ENCODE assay signal across 9 cellular contexts in the genomic region with DNA sequence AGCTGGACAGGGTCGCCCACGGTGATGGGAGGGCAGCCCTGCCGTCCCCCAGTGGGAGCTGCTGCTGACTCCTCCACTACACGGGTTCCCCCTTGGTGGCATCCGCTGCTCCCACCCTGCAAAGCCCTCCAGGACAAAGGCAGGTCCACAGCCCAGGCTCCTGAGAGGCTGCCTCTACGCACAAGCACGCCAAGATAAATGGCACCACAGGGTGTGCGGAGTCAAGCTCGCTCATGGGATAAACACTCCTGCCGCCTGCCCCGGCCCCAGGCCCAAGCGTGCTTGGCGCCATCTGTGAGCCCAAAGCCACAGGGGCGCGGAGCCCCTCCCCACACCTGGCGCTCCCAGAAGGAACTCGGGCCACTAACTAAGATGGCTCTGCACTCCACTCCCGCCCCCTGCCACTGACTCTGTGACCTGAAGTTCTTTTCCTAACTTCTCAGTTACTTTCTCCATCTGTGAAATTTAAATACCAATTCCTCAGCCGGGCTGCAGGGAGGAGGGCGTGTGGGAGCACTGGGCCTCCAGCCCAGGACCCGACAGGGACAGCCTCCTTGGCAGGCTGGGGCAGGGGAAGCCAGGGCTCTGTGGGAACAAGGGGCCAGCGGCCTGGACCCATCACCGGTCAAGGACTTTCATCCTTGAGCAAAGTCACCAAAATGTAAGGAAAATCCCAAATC. TPM values are rescaled to one million over a fixed set of nuclear protein-coding genes. Genes with fewer than 3 reads are reported as not detected.
DNase-seq lines count a peak whose midpoint lies in the region; ATAC-seq lines count a peak whose summit lies in the region.
"Had no signal": no experiment of that assay in that cellular context is flagged by ENCODE, and none has a peak within 500 bp of the region (broad histone marks: within the 10 kb centered on the region; RNA-seq: fewer than 3 reads in every experiment).

No MANE protein-coding gene starts in this region.

- ATAC-seq in activated naive CD4-positive, alpha-beta T cell treated with anti-CD3 and anti-CD28 coated beads, Interleukin-2, amount 50 U/mL, for 72 hours = no peak
- no peak for ATAC-seq in stimulated activated naive B cell treated with anti-CD40 and anti-IgM and Interleukin-4, amounts not matched to agents 10 μg/mL and 1 μg/mL and 100 μg/mL, for 72 hours (replicated peaks)
- ATAC-seq in HG03045 (IDR thresholded peaks at IDR 0.05; ENCODE audit: unreplicated experiment) (no peak), GM21447 (IDR thresholded peaks at IDR 0.05; ENCODE audit: unreplicated experiment) (no peak)

- no peak overlapping the region for H3K4me3 ChIP-seq in HUES6 (ENCODE audit: low read depth, low read length)
- H3K4me3 ChIP-seq: SK-N-MC had no signal

- peaks cover 30% of the 10 kb centered on the region for H3K4me1 ChIP-seq in HUES6 (ENCODE audit: control insufficient read depth, insufficient read depth, low read length)

- H3K9me3 Mint-ChIP-seq in activated naive CD4-positive, alpha-beta T cell treated with anti-CD3 and anti-CD28 coated beads, Interleukin-2, amount 50 U/mL, for 72 hours = no peaks in the 10 kb centered on the region
- H3K9me3 Mint-ChIP-seq in immature natural killer cell = no peaks in the 10 kb centered on the region
- peaks cover 0 to 2% of the 10 kb centered on the region in 2 donors for H3K9me3 Mint-ChIP-seq in stimulated activated naive B cell treated with anti-CD40 and anti-IgM and Interleukin-4, amounts not matched to agents 10 μg/mL and 1 μg/mL and 100 μg/mL, for 72 hours

- peaks cover 12% of the 10 kb centered on the region for H3K36me3 ChIP-seq in HUES6 (ENCODE audit: control insufficient read depth, insufficient read depth, low read length)

- peaks cover 22 to 35% of the 10 kb centered on the region in 2 donors for H3K36me3 Mint-ChIP-seq in activated naive CD4-positive, alpha-beta T cell treated with anti-CD3 and anti-CD28 coated beads, Interleukin-2, amount 50 U/mL, for 72 hours
- peaks cover 8 to 21% (median 13%) of the 10 kb centered on the region in 3 donors for H3K36me3 Mint-ChIP-seq in immature natural killer cell
- H3K36me3 Mint-ChIP-seq in stimulated activated naive B cell treated with anti-CD40 and anti-IgM and Interleukin-4, amounts not matched to agents 10 μg/mL and 1 μg/mL and 100 μg/mL, for 72 hours = peaks cover 43 to 46% of the 10 kb centered on the region in 2 donors

- DNase-seq in activated naive CD4-positive, alpha-beta T cell treated with anti-CD3 and anti-CD28 coated beads, Interleukin-2, amount 50 U/mL, for 72 hours (ENCODE audit: low spot score in 2 of 2) = no peak
- DNase-seq in immature natural killer cell = no peak
- DNase-seq in stimulated activated naive B cell treated with anti-CD40 and anti-IgM and Interleukin-4, amounts not matched to agents 10 μg/mL and 1 μg/mL and 100 μg/mL, for 72 hours = no peak
- no peak for DNase-seq in iPS-NIHi7 (ENCODE audit: extremely low spot score)
- no peak for DNase-seq in SW480 (ENCODE audit: low spot score)

- no peaks in the 10 kb centered on the region for H3K27me3 ChIP-seq in HUES6 (ENCODE audit: control insufficient read depth, insufficient read depth, low read length)

- H3K27ac Mint-ChIP-seq in activated naive CD4-positive, alpha-beta T cell treated with anti-CD3 and anti-CD28 coated beads, Interleukin-2, amount 50 U/mL, for 72 hours = peak overlapping the region; percentile 96 to 99
- H3K27ac Mint-ChIP-seq in immature natural killer cell = peak overlapping the region; percentile 90 to 99 (median 98)
- H3K27ac Mint-ChIP-seq in stimulated activated naive B cell treated with anti-CD40 and anti-IgM and Interleukin-4, amounts not matched to agents 10 μg/mL and 1 μg/mL and 100 μg/mL, for 72 hours = peak overlapping the region; percentile 96

- H3K27me3 Mint-ChIP-seq in immature natural killer cell (ENCODE audit: low read depth in 3 of 3) = peaks cover 7 to 31% (median 25%) of the 10 kb centered on the region in 3 donors
- H3K27me3 Mint-ChIP-seq in stimulated activated naive B cell treated with anti-CD40 and anti-IgM and Interleukin-4, amounts not matched to agents 10 μg/mL and 1 μg/mL and 100 μg/mL, for 72 hours = no peaks in the 10 kb centered on the region

- H3K4me3 Mint-ChIP-seq in immature natural killer cell = peak overlapping the region; percentile 56 to 95 (median 76)
- peak overlapping the region; percentile 41 to 76 for H3K4me3 Mint-ChIP-seq in stimulated activated naive B cell treated with anti-CD40 and anti-IgM and Interleukin-4, amounts not matched to agents 10 μg/mL and 1 μg/mL and 100 μg/mL, for 72 hours

- H3K9me3 ChIP-seq in HUES6 (ENCODE audit: control insufficient read depth, insufficient read depth, low read depth, low read length) = no peaks in the 10 kb centered on the region

- H3K4me1 Mint-ChIP-seq in immature natural killer cell = peaks cover 91 to 94% of the 10 kb centered on the region in 2 donors
- peaks cover 65 to 94% of the 10 kb centered on the region in 2 donors for H3K4me1 Mint-ChIP-seq in stimulated activated naive B cell treated with anti-CD40 and anti-IgM and Interleukin-4, amounts not matched to agents 10 μg/mL and 1 μg/mL and 100 μg/mL, for 72 hours

- H3K9ac ChIP-seq in HUES6 (ENCODE audit: low read length) = peak overlapping the region; percentile 29

- H3K27ac ChIP-seq in HUES6 (ENCODE audit: low read depth, low read length) = peak overlapping the region; percentile 69; the same call in 1 of the 2 replicates
- H3K27ac ChIP-seq: SK-N-MC had no signal

RNA-seq across cellular contexts. Expression of a gene that starts 14.9 kb away (rescaled TPM):
- total RNA-seq in activated naive CD4-positive, alpha-beta T cell treated with anti-CD3 and anti-CD28 coated beads, Interleukin-2, amount 50 U/mL, for 72 hours = 100 to 1,000 TPM in 1 of 2 donors, 10 to 100 TPM in 1; 93.1 to 123 TPM
- 100 to 1,000 TPM; 136 to 247 (median 160) TPM for polyA plus RNA-seq in immature natural killer cell

RNA-seq across cellular contexts. Expression of a gene that starts 19.1 kb away (rescaled TPM):
- total RNA-seq in activated naive CD4-positive, alpha-beta T cell treated with anti-CD3 and anti-CD28 coated beads, Interleukin-2, amount 50 U/mL, for 72 hours = under 1 TPM; 0.61 to 0.76 TPM
- polyA plus RNA-seq in immature natural killer cell = under 1 TPM in 2 of 3 donors, not detected in 1; 0.13 to 0.22 TPM

RNA-seq across cellular contexts. Expression of a gene that starts 53.2 kb away (rescaled TPM):
- 10 to 100 TPM in 1 of 2 donors, 1 to 10 TPM in 1; 9.7 to 35.1 TPM for total RNA-seq in activated naive CD4-positive, alpha-beta T cell treated with anti-CD3 and anti-CD28 coated beads, Interleukin-2, amount 50 U/mL, for 72 hours
- polyA plus RNA-seq in immature natural killer cell = 10 to 100 TPM; 15.3 to 36.1 (median 27.1) TPM

RNA-seq across cellular contexts. Expression of a gene that starts 53.5 kb away (rescaled TPM):
- total RNA-seq in activated naive CD4-positive, alpha-beta T cell treated with anti-CD3 and anti-CD28 coated beads, Interleukin-2, amount 50 U/mL, for 72 hours = 10 to 100 TPM; 21.2 to 26.8 TPM
- polyA plus RNA-seq in immature natural killer cell = 10 to 100 TPM in 1 of 3 donors, 1 to 10 TPM in 2; 3.7 to 10.0 (median 6.7) TPM
